In the genomic region with DNA sequence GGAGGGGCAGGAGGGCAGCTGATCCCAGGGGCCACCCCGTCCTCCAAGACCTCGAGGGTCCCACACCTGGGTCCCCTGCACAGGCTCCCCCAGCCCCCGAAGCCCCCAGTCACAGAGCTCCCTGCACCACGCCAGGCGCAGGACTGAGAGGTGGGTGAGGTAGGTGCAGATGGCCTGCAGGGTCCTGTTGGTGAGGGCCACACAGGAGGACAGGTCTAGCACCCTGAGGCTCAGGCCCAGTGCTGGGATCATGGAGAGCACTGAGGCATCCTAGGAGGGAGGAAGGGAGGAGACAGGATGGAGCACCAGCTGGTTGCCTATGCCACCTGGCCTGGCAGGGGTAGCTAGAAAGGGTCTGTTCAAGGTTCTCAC, we compare ENCODE assay signal across 1 cellular context.
TF ChIP-seq lines count a peak whose summit lies in the region.

No MANE protein-coding gene starts in this region.

TF ChIP-seq in HepG2, 621 proteins besides CTCF, POLR2A, EP300 and RAD21:
- 0 out of 2 replicates have a peak, but pooled peaks have one; percentile 25 for TF ChIP-seq ZNF263 (CRISPR knock-in tag; IDR thresholded peaks at IDR 0.05)
- TF ChIP-seq ZNF546 (CRISPR knock-in tag; conservative IDR thresholded peaks at IDR 0.05), result 0 out of 2 replicates have a peak, but pooled peaks have one; percentile 11
- no peak for TF ChIP-seq ZSCAN30 (CRISPR knock-in tag; IDR thresholded peaks at IDR 0.05)
- TF ChIP-seq, protein P1, sequence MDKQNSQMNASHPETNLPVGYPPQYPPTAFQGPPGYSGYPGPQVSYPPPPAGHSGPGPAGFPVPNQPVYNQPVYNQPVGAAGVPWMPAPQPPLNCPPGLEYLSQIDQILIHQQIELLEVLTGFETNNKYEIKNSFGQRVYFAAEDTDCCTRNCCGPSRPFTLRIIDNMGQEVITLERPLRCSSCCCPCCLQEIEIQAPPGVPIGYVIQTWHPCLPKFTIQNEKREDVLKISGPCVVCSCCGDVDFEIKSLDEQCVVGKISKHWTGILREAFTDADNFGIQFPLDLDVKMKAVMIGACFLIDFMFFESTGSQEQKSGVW (CRISPR knock-in tag; IDR thresholded peaks at IDR 0.05; ENCODE audit: borderline replicate concordance), result no peak
- TF ChIP-seq, protein P2, sequence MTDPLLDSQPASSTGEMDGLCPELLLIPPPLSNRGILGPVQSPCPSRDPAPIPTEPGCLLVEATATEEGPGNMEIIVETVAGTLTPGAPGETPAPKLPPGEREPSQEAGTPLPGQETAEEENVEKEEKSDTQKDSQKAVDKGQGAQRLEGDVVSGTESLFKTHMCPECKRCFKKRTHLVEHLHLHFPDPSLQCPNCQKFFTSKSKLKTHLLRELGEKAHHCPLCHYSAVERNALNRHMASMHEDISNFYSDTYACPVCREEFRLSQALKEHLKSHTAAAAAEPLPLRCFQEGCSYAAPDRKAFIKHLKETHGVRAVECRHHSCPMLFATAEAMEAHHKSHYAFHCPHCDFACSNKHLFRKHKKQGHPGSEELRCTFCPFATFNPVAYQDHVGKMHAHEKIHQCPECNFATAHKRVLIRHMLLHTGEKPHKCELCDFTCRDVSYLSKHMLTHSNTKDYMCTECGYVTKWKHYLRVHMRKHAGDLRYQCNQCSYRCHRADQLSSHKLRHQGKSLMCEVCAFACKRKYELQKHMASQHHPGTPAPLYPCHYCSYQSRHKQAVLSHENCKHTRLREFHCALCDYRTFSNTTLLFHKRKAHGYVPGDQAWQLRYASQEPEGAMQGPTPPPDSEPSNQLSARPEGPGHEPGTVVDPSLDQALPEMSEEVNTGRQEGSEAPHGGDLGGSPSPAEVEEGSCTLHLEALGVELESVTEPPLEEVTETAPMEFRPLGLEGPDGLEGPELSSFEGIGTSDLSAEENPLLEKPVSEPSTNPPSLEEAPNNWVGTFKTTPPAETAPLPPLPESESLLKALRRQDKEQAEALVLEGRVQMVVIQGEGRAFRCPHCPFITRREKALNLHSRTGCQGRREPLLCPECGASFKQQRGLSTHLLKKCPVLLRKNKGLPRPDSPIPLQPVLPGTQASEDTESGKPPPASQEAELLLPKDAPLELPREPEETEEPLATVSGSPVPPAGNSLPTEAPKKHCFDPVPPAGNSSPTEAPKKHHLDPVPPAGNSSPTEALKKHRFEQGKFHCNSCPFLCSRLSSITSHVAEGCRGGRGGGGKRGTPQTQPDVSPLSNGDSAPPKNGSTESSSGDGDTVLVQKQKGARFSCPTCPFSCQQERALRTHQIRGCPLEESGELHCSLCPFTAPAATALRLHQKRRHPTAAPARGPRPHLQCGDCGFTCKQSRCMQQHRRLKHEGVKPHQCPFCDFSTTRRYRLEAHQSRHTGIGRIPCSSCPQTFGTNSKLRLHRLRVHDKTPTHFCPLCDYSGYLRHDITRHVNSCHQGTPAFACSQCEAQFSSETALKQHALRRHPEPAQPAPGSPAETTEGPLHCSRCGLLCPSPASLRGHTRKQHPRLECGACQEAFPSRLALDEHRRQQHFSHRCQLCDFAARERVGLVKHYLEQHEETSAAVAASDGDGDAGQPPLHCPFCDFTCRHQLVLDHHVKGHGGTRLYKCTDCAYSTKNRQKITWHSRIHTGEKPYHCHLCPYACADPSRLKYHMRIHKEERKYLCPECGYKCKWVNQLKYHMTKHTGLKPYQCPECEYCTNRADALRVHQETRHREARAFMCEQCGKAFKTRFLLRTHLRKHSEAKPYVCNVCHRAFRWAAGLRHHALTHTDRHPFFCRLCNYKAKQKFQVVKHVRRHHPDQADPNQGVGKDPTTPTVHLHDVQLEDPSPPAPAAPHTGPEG (CRISPR knock-in tag; IDR thresholded peaks at IDR 0.05), result no peak
